10 cellular contexts compared by ENCODE assay signal in genomic region chr12:89828575-89828974, GRCh38.
"Had no signal": no experiment of that assay in that cellular context is flagged by ENCODE, and none has a peak within 500 bp of the region (broad histone marks: within the 10 kb centered on the region; RNA-seq: fewer than 3 reads in every experiment).

No MANE protein-coding gene starts in this region.

- H3K27ac Mint-ChIP-seq: HFFc6 had no signal

- H3K27ac ChIP-seq: GM23248 had no signal

- H3K9me3 Mint-ChIP-seq: HFFc6, IgD-negative memory B cell had no signal

- DNase-seq: GM23248, GOT3, H7, HFFc6, KBM-7 had no signal

- H2AFZ ChIP-seq: GM23248 had no signal

- H3K4me3 ChIP-seq: GM23248, HAP-1 had no signal

- H3K9me3 ChIP-seq: HAP-1 had no signal

- FAIRE-seq: HepG2, HTR-8/SVneo had no signal

- H3K36me3 ChIP-seq: HAP-1 had no signal

- H3K9ac ChIP-seq: GM23248 had no signal

- ATAC-seq: HCT116, HepG2 had no signal

- H3K4me3 Mint-ChIP-seq: HFFc6, IgD-negative memory B cell had no signal

- H3K27me3 Mint-ChIP-seq: IgD-negative memory B cell had no signal

- H3K36me3 Mint-ChIP-seq: IgD-negative memory B cell had no signal

- H3K4me1 ChIP-seq: HAP-1 had no signal
